In the genomic region with DNA sequence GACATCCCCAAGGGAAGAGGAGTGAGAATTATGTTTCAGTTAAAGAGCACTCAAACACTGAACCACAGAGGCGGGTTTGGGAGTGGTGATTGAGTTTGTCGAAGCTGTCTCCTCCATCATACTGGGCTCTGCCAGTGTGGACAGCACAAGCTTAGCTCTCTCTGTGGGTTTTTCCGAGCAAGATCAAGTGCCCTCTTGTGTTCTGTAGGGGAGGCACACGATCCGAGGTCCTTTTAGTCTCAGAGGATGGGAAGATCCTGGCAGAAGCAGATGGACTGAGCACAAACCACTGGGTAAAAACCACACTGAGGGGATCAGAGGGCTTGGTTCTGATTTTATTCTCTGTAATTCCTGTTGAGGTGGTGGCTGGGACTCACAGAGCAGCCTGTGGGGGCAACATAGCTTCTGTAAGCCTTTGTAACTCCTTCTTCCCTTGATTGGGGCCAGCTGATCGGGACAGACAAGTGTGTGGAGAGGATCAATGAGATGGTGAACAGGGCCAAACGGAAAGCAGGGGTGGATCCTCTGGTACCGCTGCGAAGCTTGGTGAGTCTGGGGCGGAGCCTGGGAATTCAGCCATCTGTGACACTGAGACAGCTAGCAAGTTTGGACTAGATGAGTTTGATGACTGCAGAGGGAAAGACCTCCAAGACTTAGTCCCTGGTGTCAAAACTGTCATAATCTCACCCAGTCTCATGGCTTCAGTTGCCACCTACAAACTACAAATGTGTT, we compare ENCODE assay signal across 1 cellular context.
TF ChIP-seq lines count a peak whose summit lies in the region.

No MANE protein-coding gene starts in this region.

TF ChIP-seq in HepG2, 621 proteins besides CTCF, POLR2A, EP300 and RAD21 (continues in another document):
- TF ChIP-seq SOX6 (IDR thresholded peaks at IDR 0.05) (no peak), SOX6 (CRISPR knock-in tag; IDR thresholded peaks at IDR 0.05) (0 out of 2 replicates have a peak, but pooled peaks have one; percentile 13), ZNF282 (IDR thresholded peaks at IDR 0.05; ENCODE audit: partially characterized antibody) (no peak), STAG1 (CRISPR knock-in tag; IDR thresholded peaks at IDR 0.05) (peak; percentile 52), ZNF546 (CRISPR knock-in tag; conservative IDR thresholded peaks at IDR 0.05) (no peak), THAP11 (CRISPR knock-in tag; IDR thresholded peaks at IDR 0.05) (no peak), IKZF4 (CRISPR knock-in tag; IDR thresholded peaks at IDR 0.05; ENCODE audit: borderline replicate concordance, low read depth, not compliant biosample characterization) (no peak), ZSCAN12 (CRISPR knock-in tag; IDR thresholded peaks at IDR 0.05) (no peak), HMG20A (CRISPR knock-in tag; IDR thresholded peaks at IDR 0.05; ENCODE audit: borderline replicate concordance) (no peak), ZC3H13 (CRISPR knock-in tag; IDR thresholded peaks at IDR 0.05) (0 out of 2 replicates have a peak, but pooled peaks have one; percentile 37), KLF15 (CRISPR knock-in tag; IDR thresholded peaks at IDR 0.05; ENCODE audit: borderline replicate concordance) (no peak), GABPA (IDR thresholded peaks at IDR 0.05; ENCODE audit: low read depth, low read length) (no peak), GABPA (CRISPR knock-in tag; IDR thresholded peaks at IDR 0.05; ENCODE audit: low read depth) (no peak), ZNF761 (CRISPR knock-in tag; conservative IDR thresholded peaks at IDR 0.05) (no peak), KLF12 (CRISPR knock-in tag; IDR thresholded peaks at IDR 0.05; ENCODE audit: borderline replicate concordance) (no peak), ZNF367 (CRISPR knock-in tag; IDR thresholded peaks at IDR 0.05; ENCODE audit: borderline replicate concordance) (no peak), ZSCAN25 (CRISPR knock-in tag; IDR thresholded peaks at IDR 0.05) (no peak), PLRG1 (conservative IDR thresholded peaks at IDR 0.05) (no peak), ZNF614 (CRISPR knock-in tag; IDR thresholded peaks at IDR 0.05; ENCODE audit: borderline replicate concordance) (no peak), HMG20B (CRISPR knock-in tag; conservative IDR thresholded peaks at IDR 0.05) (no peak), ADNP (CRISPR knock-in tag; IDR thresholded peaks at IDR 0.05) (no peak), RORA (CRISPR knock-in tag; IDR thresholded peaks at IDR 0.05) (no peak)
- TF ChIP-seq, protein P1, sequence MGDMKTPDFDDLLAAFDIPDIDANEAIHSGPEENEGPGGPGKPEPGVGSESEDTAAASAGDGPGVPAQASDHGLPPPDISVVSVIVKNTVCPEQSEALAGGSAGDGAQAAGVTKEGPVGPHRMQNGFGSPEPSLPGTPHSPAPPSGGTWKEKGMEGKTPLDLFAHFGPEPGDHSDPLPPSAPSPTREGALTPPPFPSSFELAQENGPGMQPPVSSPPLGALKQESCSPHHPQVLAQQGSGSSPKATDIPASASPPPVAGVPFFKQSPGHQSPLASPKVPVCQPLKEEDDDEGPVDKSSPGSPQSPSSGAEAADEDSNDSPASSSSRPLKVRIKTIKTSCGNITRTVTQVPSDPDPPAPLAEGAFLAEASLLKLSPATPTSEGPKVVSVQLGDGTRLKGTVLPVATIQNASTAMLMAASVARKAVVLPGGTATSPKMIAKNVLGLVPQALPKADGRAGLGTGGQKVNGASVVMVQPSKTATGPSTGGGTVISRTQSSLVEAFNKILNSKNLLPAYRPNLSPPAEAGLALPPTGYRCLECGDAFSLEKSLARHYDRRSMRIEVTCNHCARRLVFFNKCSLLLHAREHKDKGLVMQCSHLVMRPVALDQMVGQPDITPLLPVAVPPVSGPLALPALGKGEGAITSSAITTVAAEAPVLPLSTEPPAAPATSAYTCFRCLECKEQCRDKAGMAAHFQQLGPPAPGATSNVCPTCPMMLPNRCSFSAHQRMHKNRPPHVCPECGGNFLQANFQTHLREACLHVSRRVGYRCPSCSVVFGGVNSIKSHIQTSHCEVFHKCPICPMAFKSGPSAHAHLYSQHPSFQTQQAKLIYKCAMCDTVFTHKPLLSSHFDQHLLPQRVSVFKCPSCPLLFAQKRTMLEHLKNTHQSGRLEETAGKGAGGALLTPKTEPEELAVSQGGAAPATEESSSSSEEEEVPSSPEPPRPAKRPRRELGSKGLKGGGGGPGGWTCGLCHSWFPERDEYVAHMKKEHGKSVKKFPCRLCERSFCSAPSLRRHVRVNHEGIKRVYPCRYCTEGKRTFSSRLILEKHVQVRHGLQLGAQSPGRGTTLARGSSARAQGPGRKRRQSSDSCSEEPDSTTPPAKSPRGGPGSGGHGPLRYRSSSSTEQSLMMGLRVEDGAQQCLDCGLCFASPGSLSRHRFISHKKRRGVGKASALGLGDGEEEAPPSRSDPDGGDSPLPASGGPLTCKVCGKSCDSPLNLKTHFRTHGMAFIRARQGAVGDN (CRISPR knock-in tag; IDR thresholded peaks at IDR 0.05), result no peak
- TF ChIP-seq, protein P2, sequence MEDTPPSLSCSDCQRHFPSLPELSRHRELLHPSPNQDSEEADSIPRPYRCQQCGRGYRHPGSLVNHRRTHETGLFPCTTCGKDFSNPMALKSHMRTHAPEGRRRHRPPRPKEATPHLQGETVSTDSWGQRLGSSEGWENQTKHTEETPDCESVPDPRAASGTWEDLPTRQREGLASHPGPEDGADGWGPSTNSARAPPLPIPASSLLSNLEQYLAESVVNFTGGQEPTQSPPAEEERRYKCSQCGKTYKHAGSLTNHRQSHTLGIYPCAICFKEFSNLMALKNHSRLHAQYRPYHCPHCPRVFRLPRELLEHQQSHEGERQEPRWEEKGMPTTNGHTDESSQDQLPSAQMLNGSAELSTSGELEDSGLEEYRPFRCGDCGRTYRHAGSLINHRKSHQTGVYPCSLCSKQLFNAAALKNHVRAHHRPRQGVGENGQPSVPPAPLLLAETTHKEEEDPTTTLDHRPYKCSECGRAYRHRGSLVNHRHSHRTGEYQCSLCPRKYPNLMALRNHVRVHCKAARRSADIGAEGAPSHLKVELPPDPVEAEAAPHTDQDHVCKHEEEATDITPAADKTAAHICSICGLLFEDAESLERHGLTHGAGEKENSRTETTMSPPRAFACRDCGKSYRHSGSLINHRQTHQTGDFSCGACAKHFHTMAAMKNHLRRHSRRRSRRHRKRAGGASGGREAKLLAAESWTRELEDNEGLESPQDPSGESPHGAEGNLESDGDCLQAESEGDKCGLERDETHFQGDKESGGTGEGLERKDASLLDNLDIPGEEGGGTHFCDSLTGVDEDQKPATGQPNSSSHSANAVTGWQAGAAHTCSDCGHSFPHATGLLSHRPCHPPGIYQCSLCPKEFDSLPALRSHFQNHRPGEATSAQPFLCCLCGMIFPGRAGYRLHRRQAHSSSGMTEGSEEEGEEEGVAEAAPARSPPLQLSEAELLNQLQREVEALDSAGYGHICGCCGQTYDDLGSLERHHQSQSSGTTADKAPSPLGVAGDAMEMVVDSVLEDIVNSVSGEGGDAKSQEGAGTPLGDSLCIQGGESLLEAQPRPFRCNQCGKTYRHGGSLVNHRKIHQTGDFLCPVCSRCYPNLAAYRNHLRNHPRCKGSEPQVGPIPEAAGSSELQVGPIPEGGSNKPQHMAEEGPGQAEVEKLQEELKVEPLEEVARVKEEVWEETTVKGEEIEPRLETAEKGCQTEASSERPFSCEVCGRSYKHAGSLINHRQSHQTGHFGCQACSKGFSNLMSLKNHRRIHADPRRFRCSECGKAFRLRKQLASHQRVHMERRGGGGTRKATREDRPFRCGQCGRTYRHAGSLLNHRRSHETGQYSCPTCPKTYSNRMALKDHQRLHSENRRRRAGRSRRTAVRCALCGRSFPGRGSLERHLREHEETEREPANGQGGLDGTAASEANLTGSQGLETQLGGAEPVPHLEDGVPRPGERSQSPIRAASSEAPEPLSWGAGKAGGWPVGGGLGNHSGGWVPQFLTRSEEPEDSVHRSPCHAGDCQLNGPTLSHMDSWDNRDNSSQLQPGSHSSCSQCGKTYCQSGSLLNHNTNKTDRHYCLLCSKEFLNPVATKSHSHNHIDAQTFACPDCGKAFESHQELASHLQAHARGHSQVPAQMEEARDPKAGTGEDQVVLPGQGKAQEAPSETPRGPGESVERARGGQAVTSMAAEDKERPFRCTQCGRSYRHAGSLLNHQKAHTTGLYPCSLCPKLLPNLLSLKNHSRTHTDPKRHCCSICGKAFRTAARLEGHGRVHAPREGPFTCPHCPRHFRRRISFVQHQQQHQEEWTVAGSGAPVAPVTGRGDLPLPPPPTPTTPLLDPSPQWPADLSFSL (CRISPR knock-in tag; IDR thresholded peaks at IDR 0.05), result no peak
- TF ChIP-seq, protein P3, sequence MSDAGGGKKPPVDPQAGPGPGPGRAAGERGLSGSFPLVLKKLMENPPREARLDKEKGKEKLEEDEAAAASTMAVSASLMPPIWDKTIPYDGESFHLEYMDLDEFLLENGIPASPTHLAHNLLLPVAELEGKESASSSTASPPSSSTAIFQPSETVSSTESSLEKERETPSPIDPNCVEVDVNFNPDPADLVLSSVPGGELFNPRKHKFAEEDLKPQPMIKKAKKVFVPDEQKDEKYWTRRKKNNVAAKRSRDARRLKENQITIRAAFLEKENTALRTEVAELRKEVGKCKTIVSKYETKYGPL (CRISPR knock-in tag; IDR thresholded peaks at IDR 0.05), result no peak
- TF ChIP-seq, protein P4, sequence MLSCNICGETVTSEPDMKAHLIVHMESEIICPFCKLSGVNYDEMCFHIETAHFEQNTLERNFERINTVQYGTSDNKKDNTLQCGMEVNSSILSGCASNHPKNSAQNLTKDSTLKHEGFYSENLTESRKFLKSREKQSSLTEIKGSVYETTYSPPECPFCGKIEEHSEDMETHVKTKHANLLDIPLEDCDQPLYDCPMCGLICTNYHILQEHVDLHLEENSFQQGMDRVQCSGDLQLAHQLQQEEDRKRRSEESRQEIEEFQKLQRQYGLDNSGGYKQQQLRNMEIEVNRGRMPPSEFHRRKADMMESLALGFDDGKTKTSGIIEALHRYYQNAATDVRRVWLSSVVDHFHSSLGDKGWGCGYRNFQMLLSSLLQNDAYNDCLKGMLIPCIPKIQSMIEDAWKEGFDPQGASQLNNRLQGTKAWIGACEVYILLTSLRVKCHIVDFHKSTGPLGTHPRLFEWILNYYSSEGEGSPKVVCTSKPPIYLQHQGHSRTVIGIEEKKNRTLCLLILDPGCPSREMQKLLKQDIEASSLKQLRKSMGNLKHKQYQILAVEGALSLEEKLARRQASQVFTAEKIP (CRISPR knock-in tag; IDR thresholded peaks at IDR 0.05; ENCODE audit: borderline replicate concordance), result no peak
- TF ChIP-seq, protein P5, sequence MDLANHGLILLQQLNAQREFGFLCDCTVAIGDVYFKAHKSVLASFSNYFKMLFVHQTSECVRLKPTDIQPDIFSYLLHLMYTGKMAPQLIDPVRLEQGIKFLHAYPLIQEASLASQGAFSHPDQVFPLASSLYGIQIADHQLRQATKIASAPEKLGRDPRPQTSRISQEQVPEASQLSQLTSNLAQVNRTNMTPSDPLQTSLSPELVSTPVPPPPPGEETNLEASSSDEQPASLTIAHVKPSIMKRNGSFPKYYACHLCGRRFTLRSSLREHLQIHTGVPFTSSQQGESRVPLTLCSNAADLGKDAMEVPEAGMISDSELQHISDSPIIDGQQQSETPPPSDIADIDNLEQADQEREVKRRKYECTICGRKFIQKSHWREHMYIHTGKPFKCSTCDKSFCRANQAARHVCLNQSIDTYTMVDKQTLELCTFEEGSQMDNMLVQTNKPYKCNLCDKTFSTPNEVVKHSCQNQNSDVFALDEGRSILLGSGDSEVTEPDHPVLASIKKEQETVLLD (CRISPR knock-in tag; IDR thresholded peaks at IDR 0.05; ENCODE audit: low read depth), result no peak
- TF ChIP-seq, protein P6, sequence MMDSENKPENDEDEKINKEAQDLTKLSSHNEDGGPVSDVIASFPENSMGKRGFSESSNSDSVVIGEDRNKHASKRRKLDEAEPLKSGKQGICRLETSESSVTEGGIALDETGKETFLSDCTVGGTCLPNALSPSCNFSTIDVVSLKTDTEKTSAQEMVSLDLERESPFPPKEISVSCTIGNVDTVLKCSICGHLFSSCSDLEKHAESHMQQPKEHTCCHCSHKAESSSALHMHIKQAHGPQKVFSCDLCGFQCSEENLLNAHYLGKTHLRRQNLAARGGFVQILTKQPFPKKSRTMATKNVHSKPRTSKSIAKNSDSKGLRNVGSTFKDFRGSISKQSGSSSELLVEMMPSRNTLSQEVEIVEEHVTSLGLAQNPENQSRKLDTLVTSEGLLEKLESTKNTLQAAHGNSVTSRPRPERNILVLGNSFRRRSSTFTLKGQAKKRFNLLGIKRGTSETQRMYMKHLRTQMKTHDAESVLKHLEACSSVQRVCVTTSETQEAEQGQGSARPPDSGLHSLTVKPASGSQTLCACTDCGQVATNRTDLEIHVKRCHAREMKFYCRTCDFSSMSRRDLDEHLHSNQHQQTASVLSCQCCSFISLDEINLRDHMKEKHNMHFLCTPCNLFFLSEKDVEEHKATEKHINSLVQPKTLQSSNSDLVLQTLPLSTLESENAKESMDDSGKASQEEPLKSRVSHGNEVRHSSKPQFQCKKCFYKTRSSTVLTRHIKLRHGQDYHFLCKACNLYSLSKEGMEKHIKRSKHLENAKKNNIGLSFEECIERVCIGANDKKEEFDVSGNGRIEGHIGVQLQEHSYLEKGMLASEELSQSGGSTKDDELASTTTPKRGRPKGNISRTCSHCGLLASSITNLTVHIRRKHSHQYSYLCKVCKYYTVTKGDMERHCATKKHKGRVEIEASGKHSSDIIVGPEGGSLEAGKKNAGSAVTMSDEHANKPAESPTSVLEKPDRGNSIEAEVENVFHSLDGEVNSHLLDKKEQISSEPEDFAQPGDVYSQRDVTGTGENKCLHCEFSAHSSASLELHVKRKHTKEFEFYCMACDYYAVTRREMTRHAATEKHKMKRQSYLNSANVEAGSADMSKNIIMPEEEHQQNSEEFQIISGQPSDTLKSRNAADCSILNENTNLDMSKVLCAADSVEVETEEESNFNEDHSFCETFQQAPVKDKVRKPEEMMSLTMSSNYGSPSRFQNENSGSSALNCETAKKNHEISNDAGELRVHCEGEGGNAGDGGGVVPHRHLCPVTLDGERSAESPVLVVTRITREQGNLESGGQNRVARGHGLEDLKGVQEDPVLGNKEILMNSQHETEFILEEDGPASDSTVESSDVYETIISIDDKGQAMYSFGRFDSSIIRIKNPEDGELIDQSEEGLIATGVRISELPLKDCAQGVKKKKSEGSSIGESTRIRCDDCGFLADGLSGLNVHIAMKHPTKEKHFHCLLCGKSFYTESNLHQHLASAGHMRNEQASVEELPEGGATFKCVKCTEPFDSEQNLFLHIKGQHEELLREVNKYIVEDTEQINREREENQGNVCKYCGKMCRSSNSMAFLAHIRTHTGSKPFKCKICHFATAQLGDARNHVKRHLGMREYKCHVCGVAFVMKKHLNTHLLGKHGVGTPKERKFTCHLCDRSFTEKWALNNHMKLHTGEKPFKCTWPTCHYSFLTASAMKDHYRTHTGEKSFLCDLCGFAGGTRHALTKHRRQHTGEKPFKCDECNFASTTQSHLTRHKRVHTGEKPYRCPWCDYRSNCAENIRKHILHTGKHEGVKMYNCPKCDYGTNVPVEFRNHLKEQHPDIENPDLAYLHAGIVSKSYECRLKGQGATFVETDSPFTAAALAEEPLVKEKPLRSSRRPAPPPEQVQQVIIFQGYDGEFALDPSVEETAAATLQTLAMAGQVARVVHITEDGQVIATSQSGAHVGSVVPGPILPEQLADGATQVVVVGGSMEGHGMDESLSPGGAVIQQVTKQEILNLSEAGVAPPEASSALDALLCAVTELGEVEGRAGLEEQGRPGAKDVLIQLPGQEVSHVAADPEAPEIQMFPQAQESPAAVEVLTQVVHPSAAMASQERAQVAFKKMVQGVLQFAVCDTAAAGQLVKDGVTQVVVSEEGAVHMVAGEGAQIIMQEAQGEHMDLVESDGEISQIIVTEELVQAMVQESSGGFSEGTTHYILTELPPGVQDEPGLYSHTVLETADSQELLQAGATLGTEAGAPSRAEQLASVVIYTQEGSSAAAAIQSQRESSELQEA (CRISPR knock-in tag; IDR thresholded peaks at IDR 0.05; ENCODE audit: not compliant biosample characterization), result no peak
- TF ChIP-seq, protein P7, sequence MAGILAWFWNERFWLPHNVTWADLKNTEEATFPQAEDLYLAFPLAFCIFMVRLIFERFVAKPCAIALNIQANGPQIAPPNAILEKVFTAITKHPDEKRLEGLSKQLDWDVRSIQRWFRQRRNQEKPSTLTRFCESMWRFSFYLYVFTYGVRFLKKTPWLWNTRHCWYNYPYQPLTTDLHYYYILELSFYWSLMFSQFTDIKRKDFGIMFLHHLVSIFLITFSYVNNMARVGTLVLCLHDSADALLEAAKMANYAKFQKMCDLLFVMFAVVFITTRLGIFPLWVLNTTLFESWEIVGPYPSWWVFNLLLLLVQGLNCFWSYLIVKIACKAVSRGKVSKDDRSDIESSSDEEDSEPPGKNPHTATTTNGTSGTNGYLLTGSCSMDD (CRISPR knock-in tag; IDR thresholded peaks at IDR 0.05), result no peak
